ENCODE assay signal across 8 cellular contexts in the genomic region with DNA sequence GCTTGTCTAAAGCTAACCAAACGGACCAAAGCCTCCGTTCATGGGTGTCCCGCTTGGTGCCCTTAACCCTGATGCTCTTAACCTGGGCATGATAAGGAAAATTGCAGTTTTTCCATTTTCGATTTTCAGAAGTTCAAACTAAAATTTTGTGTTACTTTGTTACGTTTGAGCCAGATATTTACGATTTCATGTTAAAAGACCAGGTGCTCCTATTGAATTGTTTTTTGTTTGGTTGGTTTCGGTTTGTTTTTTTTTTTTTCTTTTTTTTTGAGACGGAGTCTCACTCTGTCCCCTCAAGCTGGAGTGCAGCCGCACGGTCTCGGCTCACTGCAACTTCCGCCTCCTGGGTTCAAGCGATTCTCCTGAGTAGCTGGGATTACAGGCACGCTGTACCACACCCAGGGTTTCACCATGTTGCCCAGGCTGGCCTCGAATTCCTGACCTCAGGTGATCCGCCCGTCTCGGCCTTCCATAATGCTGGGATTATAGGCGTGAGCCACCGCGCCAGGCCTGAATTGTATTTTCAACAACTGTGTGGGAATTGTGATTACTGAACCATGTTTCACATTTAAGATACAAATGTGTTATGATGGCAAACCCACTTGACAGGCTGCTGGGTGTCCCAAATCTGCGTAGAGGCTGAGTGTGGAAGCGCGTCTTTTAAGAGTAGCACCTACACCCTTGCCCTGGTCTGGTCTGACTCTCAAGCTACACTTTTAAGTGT. TPM values are rescaled to one million over a fixed set of nuclear protein-coding genes. Genes with fewer than 3 reads are reported as not detected.
DNase-seq lines count a peak whose midpoint lies in the region; ATAC-seq, FAIRE-seq and TF ChIP-seq lines count a peak whose summit lies in the region.

No MANE protein-coding gene starts in this region.

- ATAC-seq in A549, result no peak
- no peak for ATAC-seq in GM19397 (IDR thresholded peaks at IDR 0.05; ENCODE audit: unreplicated experiment)

- no peaks in the 10 kb centered on the region for H3K27me3 Mint-ChIP-seq in MCF 10A (ENCODE audit: insufficient read depth, unreplicated experiment)

- POLR2A ChIA-PET in A549 (lab: Yijun Ruan, JAX) (interaction anchor here (0.6 kb wide), 1 partner anchor 41 kb away, joined by 3 read pairs; no protein-coding TSS in a partner anchor), MCF 10A (lab: Yijun Ruan, JAX) (interaction anchor here (0.6 to 3.8 kb wide), 8 partner anchors 8 to 303 kb away, joined by 3 to 16 read pairs (median 4); no protein-coding TSS in a partner anchor)

- H3K4me3 ChIP-seq in A549, result peak overlapping the region; percentile 81
- peak overlapping the region; percentile 60 for H3K4me3 ChIP-seq in HFF-Myc (replicated peaks; ENCODE audit: low read depth, low read length)
- peak overlapping the region; percentile 85 for H3K4me3 ChIP-seq in mononuclear cell (ENCODE audit: low read length)

- DNase-seq in A549 (ENCODE audit: low read depth in 1 of 2, low spot score in 1 of 2) (no peak), HFF-Myc (ENCODE audit: extremely low read depth, low read depth) (no peak), MCF 10A (ENCODE audit: unreplicated experiment) (no peak), DMS 273 treated with DMSO at 0.1 percent for 48 hours (lab: John Stamatoyannopoulos, UW) (no peak), HuH-7.5 (ENCODE audit: low spot score) (no peak), SIG-M5 treated with dmso at 0.1 percent for 504 hours (lab: John Stamatoyannopoulos, UW; ENCODE audit: unreplicated experiment) (no peak)

- H3K36me3 Mint-ChIP-seq in MCF 10A (ENCODE audit: insufficient read depth, unreplicated experiment), result peaks cover 11% of the 10 kb centered on the region

- H3K4me2 ChIP-seq in A549, result peak overlapping the region; percentile 79

- peak overlapping the region; percentile 95 to 96 for H3K27ac ChIP-seq in A549

- 61% methylated on average over 22 of the region's 24 CpGs for WGBS in A549 (ENCODE audit: missing lambda C conversion rate)

- CTCF ChIA-PET in A549 (lab: Yijun Ruan, JAX) (interaction anchor here (3.8 kb wide), 1 partner anchor 20 kb away, joined by 15 read pairs; no protein-coding TSS in a partner anchor), MCF 10A (lab: Yijun Ruan, JAX) (interaction anchor here (1.2 kb wide), 1 partner anchor 20 kb away, joined by 8 read pairs; no protein-coding TSS in a partner anchor)

- TF ChIP-seq RAD21 in A549 (conservative IDR thresholded peaks at IDR 0.05 in 1 of 2, IDR thresholded peaks at IDR 0.05 in 1 of 2), result no peak

- no peak for TF ChIP-seq POLR2A in A549 (IDR thresholded peaks at IDR 0.05; ENCODE audit: low read length)

- no peaks in the 10 kb centered on the region for H3K27me3 ChIP-seq in mononuclear cell (ENCODE audit: insufficient read depth, low read length)

- H3K9me3 Mint-ChIP-seq in MCF 10A (ENCODE audit: unreplicated experiment), result no peaks in the 10 kb centered on the region

- no peak for TF ChIP-seq EP300 in A549 (IDR thresholded peaks at IDR 0.05)

- H3K4me1 Mint-ChIP-seq in MCF 10A (ENCODE audit: insufficient read depth, unreplicated experiment), result peaks cover 15% of the 10 kb centered on the region

- no peak for FAIRE-seq in A549 (lab: Jason Lieb, UNC)

- no peaks in the 10 kb centered on the region for H3K9me3 ChIP-seq in A549
- H3K9me3 ChIP-seq in mononuclear cell (ENCODE audit: low read depth, low read length), result no peaks in the 10 kb centered on the region

- H3K27ac Mint-ChIP-seq in MCF 10A (ENCODE audit: low read depth, unreplicated experiment), result peak overlapping the region; percentile 92

- peaks cover 11% of the 10 kb centered on the region; the same call in 2 of the 3 replicates for H3K4me1 ChIP-seq in A549
- peaks cover 34% of the 10 kb centered on the region for H3K4me1 ChIP-seq in mononuclear cell (ENCODE audit: insufficient read depth, low read length)

- peak overlapping the region; percentile 80 for H3K4me3 Mint-ChIP-seq in MCF 10A (ENCODE audit: unreplicated experiment)

- intact Hi-C loops in MCF 10A (cut with micrococcal nuclease), result no loop called here

- no peak for TF ChIP-seq CTCF in A549 (IDR thresholded peaks at IDR 0.05)
- no peak for TF ChIP-seq CTCF in HFF-Myc (IDR thresholded peaks at IDR 0.05; ENCODE audit: low read depth, low read length, missing control alignments)
- TF ChIP-seq CTCF in MCF 10A (IDR thresholded peaks at IDR 0.05; ENCODE audit: unreplicated experiment), result no peak

- BruUV-seq in MCF 10A (replicated peaks; lab: Mats Ljungman, UMichigan), result TSS peak; percentile 89

TF ChIP-seq in A549, 52 proteins besides CTCF, POLR2A, EP300 and RAD21:
- TF ChIP-seq GATA3 (IDR thresholded peaks at IDR 0.05; ENCODE audit: borderline replicate concordance) (no peak), FOSB (CRISPR knock-in tag; IDR thresholded peaks at IDR 0.05) (no peak), ZNF302 (CRISPR knock-in tag; IDR thresholded peaks at IDR 0.05) (no peak), RCOR1 (IDR thresholded peaks at IDR 0.05; ENCODE audit: low read depth, low read length) (no peak)

RNA-seq across cellular contexts. Expression of a gene that starts 0.9 kb away (rescaled TPM):
- 31.3 and 41.7 TPM in 2 replicates for polyA plus RNA-seq in A549 (2011; rRNA removed)
- polyA plus RNA-seq in A549 (2012; cell fraction: cytosol; rRNA removed), result 13.5 and 15.4 TPM in 2 replicates
- 9.4 and 9.6 TPM in 2 replicates for polyA plus RNA-seq in A549 (2012; cell fraction: nucleus; rRNA removed)
- polyA plus RNA-seq in A549 (2017; fragmentation: RNase III; extraction: RNeasy Plus Mini Kit Qiagen cat#74134 plus additional on column Dnase treatment), result 14.8 to 17.4 TPM (median 15.4 TPM) in 3 replicates
- 19.5 and 28.8 TPM in 2 replicates for polyA minus RNA-seq in A549 (2011; rRNA and poly(A)+ RNA removed)
- total RNA-seq in MCF 10A (2022), result 15.8 and 17.2 TPM in 2 replicates
- total RNA-seq in mononuclear cell, result 17.0 TPM

RNA-seq across cellular contexts. Expression of a gene that starts 28.4 kb away (rescaled TPM):
- not detected in 2 replicates for polyA plus RNA-seq in A549 (2011; rRNA removed)
- not detected in 2 replicates for polyA plus RNA-seq in A549 (2012; cell fraction: cytosol; rRNA removed)
- polyA plus RNA-seq in A549 (2012; cell fraction: nucleus; rRNA removed), result not detected in 2 replicates
- not detected in 3 replicates for polyA plus RNA-seq in A549 (2017; fragmentation: RNase III; extraction: RNeasy Plus Mini Kit Qiagen cat#74134 plus additional on column Dnase treatment)
- not detected in 2 replicates for polyA minus RNA-seq in A549 (2011; rRNA and poly(A)+ RNA removed)
- not detected in 2 replicates for total RNA-seq in MCF 10A (2022)
- not detected for total RNA-seq in mononuclear cell
